ENCODE assay signal across 1 cellular context in genomic region chr2:170873035-170873692, GRCh38.
A peak's percentile ranks its signal among the peaks of the same experiment; 100 is the strongest.
TF ChIP-seq lines count a peak whose summit lies in the region.

No MANE protein-coding gene starts in this region.

TF ChIP-seq in HepG2, 621 proteins besides CTCF, POLR2A, EP300 and RAD21 (continued from another document):
- TF ChIP-seq ZNF619 (CRISPR knock-in tag; IDR thresholded peaks at IDR 0.05): no peak
- no peak for TF ChIP-seq GPBP1L1 (CRISPR knock-in tag; IDR thresholded peaks at IDR 0.05)
- TF ChIP-seq ASH2L (IDR thresholded peaks at IDR 0.05; ENCODE audit: insufficient read length, low read depth, low read length): peak; percentile 29
- peak; percentile 91 for TF ChIP-seq TFAP4 (IDR thresholded peaks at IDR 0.05; ENCODE audit: borderline replicate concordance, low read depth)
- TF ChIP-seq REL (CRISPR knock-in tag; conservative IDR thresholded peaks at IDR 0.05): no peak
- no peak for TF ChIP-seq FOXM1 (CRISPR knock-in tag; IDR thresholded peaks at IDR 0.05)
- peak; percentile 39; the same call in 1 of the 2 replicates for TF ChIP-seq FOXC1 (CRISPR knock-in tag; IDR thresholded peaks at IDR 0.05; ENCODE audit: borderline replicate concordance)
- no peak for TF ChIP-seq BATF2 (CRISPR knock-in tag; IDR thresholded peaks at IDR 0.05)
- TF ChIP-seq TEAD3 (CRISPR knock-in tag; optimal IDR thresholded peaks at IDR 0.05; ENCODE audit: borderline replicate concordance): no peak
- TF ChIP-seq MED8 (CRISPR knock-in tag; IDR thresholded peaks at IDR 0.05; ENCODE audit: insufficient replicate concordance): peak; percentile 28
- 0 out of 2 replicates have a peak, but pooled peaks have one; percentile 26 for TF ChIP-seq ZNF124 (CRISPR knock-in tag; IDR thresholded peaks at IDR 0.05)
- no peak for TF ChIP-seq CSRNP1 (CRISPR knock-in tag; IDR thresholded peaks at IDR 0.05)
- 0 out of 2 replicates have a peak, but pooled peaks have one; percentile 31 for TF ChIP-seq IKZF5 (CRISPR knock-in tag; IDR thresholded peaks at IDR 0.05)
- TF ChIP-seq LCORL (IDR thresholded peaks at IDR 0.05): no peak
- 0 out of 2 replicates have a peak, but pooled peaks have one; percentile 25 for TF ChIP-seq LCORL (CRISPR knock-in tag; IDR thresholded peaks at IDR 0.05)
- TF ChIP-seq ETV6 (CRISPR knock-in tag; conservative IDR thresholded peaks at IDR 0.05): no peak
TF ChIP-seq in HepG2: peak in this region for 69.
